ENCODE assay signal across 27 cellular contexts in genomic region chr18:35121531-35121930, GRCh38.
DNase-seq lines count a peak whose midpoint lies in the region; ATAC-seq and TF ChIP-seq lines count a peak whose summit lies in the region.
"Had no signal": no experiment of that assay in that cellular context is flagged by ENCODE, and none has a peak within 500 bp of the region (broad histone marks: within the 10 kb centered on the region; RNA-seq: fewer than 3 reads in every experiment).

No MANE protein-coding gene starts in this region.

- H3K9me3 ChIP-seq in BLaER1 treated with 17β-estradiol and CSF1 and Interleukin-3, amounts not matched to agents 10 nM and 100 nM (replicated peaks in 1 of 11) = peaks cover 10 to 19% (median 13%) of the 10 kb centered on the region in 11 experiments
- H3K9me3 ChIP-seq: breast epithelium, esophagus muscularis mucosa, lower lobe of right lung, mucosa of descending colon, SK-N-SH, stomach had no signal

- peak overlapping the region in 4 of 11 experiments; percentile 62 to 71 (median 68); a peak in 5 of 22 replicates for H3K27ac ChIP-seq in BLaER1 treated with 17β-estradiol and CSF1 and Interleukin-3, amounts not matched to agents 10 nM and 100 nM
- H3K27ac ChIP-seq: breast epithelium, esophagus muscularis mucosa, GM23248, lower lobe of right lung, stomach, WERI-Rb-1 had no signal

- peaks cover 5 to 28% (median 12%) of the 10 kb centered on the region in 11 experiments; a peak in 16 of 22 replicates for H3K36me3 ChIP-seq in BLaER1 treated with 17β-estradiol and CSF1 and Interleukin-3, amounts not matched to agents 10 nM and 100 nM
- H3K36me3 ChIP-seq: breast epithelium, esophagus muscularis mucosa, lower lobe of right lung, stomach, WERI-Rb-1 had no signal

- peak overlapping the region in 8 of 11 experiments; percentile 70 to 90 (median 86); a peak in 12 of 22 replicates for H3K4me2 ChIP-seq in BLaER1 treated with 17β-estradiol and CSF1 and Interleukin-3, amounts not matched to agents 10 nM and 100 nM
- H3K4me2 ChIP-seq: SK-N-SH had no signal

- peaks cover 36% of the 10 kb centered on the region for H3K36me3 Mint-ChIP-seq in activated B cell treated with CpG ODN at 0.5 μM for 24 hours (ENCODE audit: low read depth)

- DNase-seq in NCI-H2107 treated with DMSO at 0.1 percent for 48 hours (lab: John Stamatoyannopoulos, UW; ENCODE audit: unreplicated experiment) = peak; percentile 8
- no peak for DNase-seq in NCI-H2107 (lab: John Stamatoyannopoulos, UW)
- DNase-seq in activated B cell treated with CpG ODN at 0.5 μM for 24 hours = no peak
- DNase-seq in left lobe of liver (ENCODE audit: low spot score) = no peak
- DNase-seq in activated CD4-positive, CD25-positive, alpha-beta regulatory T cell treated with anti-CD3 and anti-CD28 coated beads, Interleukin-2, amount 50 U/mL, for 72 hours = no peak
- DNase-seq in retina = no peak
- DNase-seq in NCI-H446 treated with DMSO at 0.1 percent for 48 hours (lab: John Stamatoyannopoulos, UW) = no peak
- DNase-seq: activated CD4-positive, alpha-beta T cell treated with anti-CD3 and anti-CD28 coated beads, Interleukin-2, amount 50 U/mL, for 4 hours; activated effector memory CD4-positive, alpha-beta T cell treated with Interleukin-2 at 50 U/mL for 16 hours; AML-193; DMS53; GM23248; HFFc6; IMR-90; islet precursor cell; lower lobe of right lung; mucosa of descending colon; NCI-H82; SK-N-SH; stimulated activated CD8-positive, alpha-beta memory T cell treated with anti-CD3 and anti-CD28 coated beads, Interleukin-4, amount 100 ng/mL, for 48 hours; stomach; trophoblast cell; WERI-Rb-1 had no signal

- H3K4me1 Mint-ChIP-seq in activated B cell treated with CpG ODN at 0.5 μM for 24 hours = peaks cover 46% of the 10 kb centered on the region

- H3K4me3 ChIP-seq in BLaER1 treated with 17β-estradiol and CSF1 and Interleukin-3, amounts not matched to agents 10 nM and 100 nM = no peak overlapping the region
- H3K4me3 ChIP-seq: breast epithelium, coronary artery, esophagus muscularis mucosa, GM23248, lower lobe of right lung, mucosa of descending colon, stomach had no signal

- H4K20me1 ChIP-seq in BLaER1 treated with 17β-estradiol and CSF1 and Interleukin-3, amounts not matched to agents 10 nM and 100 nM = peaks cover 0 to 21% (median 4%) of the 10 kb centered on the region in 11 experiments; a peak in 6 of 22 replicates

- CTCF ChIA-PET in activated B cell treated with CpG ODN at 0.5 μM for 24 hours (lab: Charles Lee) = interaction anchor here (0.6 to 2.5 kb wide), 4 partner anchors 20 to 1023 kb away, joined by 3 to 8 read pairs (median 3); no protein-coding TSS in a partner anchor

- no peak for ATAC-seq in activated B cell treated with CpG ODN at 0.5 μM for 24 hours (ENCODE audit: low read depth)
- peak; percentile 59 for ATAC-seq in left lobe of liver
- ATAC-seq: lower lobe of right lung, mucosa of descending colon had no signal

- no peaks in the 10 kb centered on the region for H3K27me3 ChIP-seq in BLaER1 treated with 17β-estradiol and CSF1 and Interleukin-3, amounts not matched to agents 10 nM and 100 nM
- H3K27me3 ChIP-seq: breast epithelium, esophagus muscularis mucosa, stomach had no signal

- H3K9ac ChIP-seq in BLaER1 treated with 17β-estradiol and CSF1 and Interleukin-3, amounts not matched to agents 10 nM and 100 nM = no peak overlapping the region
- H3K9ac ChIP-seq: GM23248, SK-N-SH had no signal

- H3K4me1 ChIP-seq in BLaER1 treated with 17β-estradiol and CSF1 and Interleukin-3, amounts not matched to agents 10 nM and 100 nM = peaks cover 13 to 39% (median 30%) of the 10 kb centered on the region in 10 experiments
- H3K4me1 ChIP-seq: breast epithelium had no signal

- no peaks in the 10 kb centered on the region for H3K27me3 Mint-ChIP-seq in activated B cell treated with CpG ODN at 0.5 μM for 24 hours

- POLR2A ChIA-PET in activated B cell treated with CpG ODN at 0.5 μM for 24 hours (lab: Charles Lee) = interaction anchor here (0.7 to 2.3 kb wide), 4 partner anchors 22 to 92 kb away, joined by 4 to 10 read pairs (median 5); partner anchors contain the start of gene MAPRE2

- peak overlapping the region; percentile 7 for H3K27ac Mint-ChIP-seq in activated B cell treated with CpG ODN at 0.5 μM for 24 hours
- H3K27ac Mint-ChIP-seq: HFFc6 had no signal

- TF ChIP-seq CTCF in activated B cell treated with CpG ODN at 0.5 μM for 24 hours (IDR thresholded peaks at IDR 0.05) = no peak

- intact Hi-C loops in activated B cell treated with CpG ODN at 0.5 μM for 24 hours (cut with micrococcal nuclease) = loop anchor here (5.0 kb wide), 3 partner anchors 49 to 114 kb away; no protein-coding TSS in a partner anchor

- peaks cover 3% of the 10 kb centered on the region for H3K9me3 Mint-ChIP-seq in activated B cell treated with CpG ODN at 0.5 μM for 24 hours
- H3K9me3 Mint-ChIP-seq: HFFc6 had no signal

- no peak overlapping the region for H3K4me3 Mint-ChIP-seq in activated B cell treated with CpG ODN at 0.5 μM for 24 hours
- H3K4me3 Mint-ChIP-seq: HFFc6 had no signal
